Comparison of ENCODE assay signal across 8 cellular contexts in genomic region chr2:8678731-8679566, GRCh38. TPM values are rescaled to one million over a fixed set of nuclear protein-coding genes. Genes with fewer than 3 reads are reported as not detected.
A peak's percentile ranks its signal among the peaks of the same experiment; 100 is the strongest.
DNase-seq lines count a peak whose midpoint lies in the region; ATAC-seq and TF ChIP-seq lines count a peak whose summit lies in the region.

No MANE protein-coding gene starts in this region.

- H3K27me3 ChIP-seq in esophagus (ENCODE audit: control insufficient read depth in 1 of 2, insufficient read depth in 2 of 2, low read length in 2 of 2) (no peaks in the 10 kb centered on the region), mucosa of stomach (ENCODE audit: control insufficient read depth, insufficient read depth, low read length) (no peaks in the 10 kb centered on the region)

- H3K4me3 Mint-ChIP-seq in activated T-cell treated with anti-CD3 and anti-CD28 coated beads, Interleukin-2, amount 50 U/mL, for 24 hours, result peak overlapping the region; percentile 78

- TF ChIP-seq EP300 in Ishikawa (IDR thresholded peaks at IDR 0.05; ENCODE audit: borderline replicate concordance), result peak; percentile 56

- peak; percentile 95 for DNase-seq in D341Med (ENCODE audit: low spot score)
- DNase-seq in OCI-M2 (lab: John Stamatoyannopoulos, UW; ENCODE audit: unreplicated experiment), result peak; percentile 23
- peak; percentile 85 for DNase-seq in activated T-cell treated with anti-CD3 and anti-CD28 coated beads, Interleukin-2, amount 50 U/mL, for 24 hours
- DNase-seq in stimulated activated CD8-positive, alpha-beta memory T cell treated with anti-CD3 and anti-CD28 coated beads, Interleukin-7, amount 100 ng/mL, for 1 hour (ENCODE audit: low read depth in 2 of 2), result peak; percentile 59 to 66

- no peak; the same call in 1 of the 2 replicates for TF ChIP-seq RAD21 in Ishikawa (IDR thresholded peaks at IDR 0.05; ENCODE audit: low read depth)

- peak; percentile 59 for ATAC-seq in GM21619 (IDR thresholded peaks at IDR 0.05; ENCODE audit: unreplicated experiment)

- H3K9me3 ChIP-seq in esophagus (ENCODE audit: control insufficient read depth in 2 of 2, insufficient read depth in 1 of 2, low read depth in 1 of 2, low read length in 1 of 2) (peaks cover 0 to 2% of the 10 kb centered on the region in 2 donors), mucosa of stomach (ENCODE audit: control insufficient read depth, low read length) (no peaks in the 10 kb centered on the region)

- H3K36me3 Mint-ChIP-seq in activated T-cell treated with anti-CD3 and anti-CD28 coated beads, Interleukin-2, amount 50 U/mL, for 24 hours (ENCODE audit: low read depth), result peaks cover 29% of the 10 kb centered on the region

- peaks cover 42% of the 10 kb centered on the region for H3K4me1 Mint-ChIP-seq in activated T-cell treated with anti-CD3 and anti-CD28 coated beads, Interleukin-2, amount 50 U/mL, for 24 hours (ENCODE audit: low read depth)

- H3K27ac Mint-ChIP-seq in activated T-cell treated with anti-CD3 and anti-CD28 coated beads, Interleukin-2, amount 50 U/mL, for 24 hours, result peak overlapping the region; percentile 84

- H3K4me1 ChIP-seq in esophagus (ENCODE audit: control insufficient read depth in 2 of 2, insufficient read depth in 2 of 2, low read length in 1 of 2) (peaks cover 2 to 5% of the 10 kb centered on the region in 2 donors), mucosa of stomach (ENCODE audit: control insufficient read depth, insufficient read depth, low read length) (peaks cover 13% of the 10 kb centered on the region)

- H3K9ac ChIP-seq in mucosa of stomach (ENCODE audit: low read length), result peak overlapping the region; percentile 97

- peak overlapping the region; percentile 89 to 92 for H3K27ac ChIP-seq in esophagus (ENCODE audit: low read depth in 2 of 2, low read length in 1 of 2)

- WGBS in esophagus, 2 donors, result 2% methylated on average over 90 to 91 of the region's 91 CpGs

- H3K36me3 ChIP-seq in esophagus (ENCODE audit: control insufficient read depth in 2 of 2, insufficient read depth in 2 of 2, low read length in 1 of 2), result no peaks in the 10 kb centered on the region
- H3K36me3 ChIP-seq in mucosa of stomach (ENCODE audit: control insufficient read depth, insufficient read depth, low read length), result no peaks in the 10 kb centered on the region

- peaks cover 48% of the 10 kb centered on the region for H3K27me3 Mint-ChIP-seq in activated T-cell treated with anti-CD3 and anti-CD28 coated beads, Interleukin-2, amount 50 U/mL, for 24 hours

- peak overlapping the region; percentile 42 to 58 for H3K4me3 ChIP-seq in esophagus (ENCODE audit: low read depth in 1 of 2, low read length in 2 of 2)
- peak overlapping the region; percentile 82 for H3K4me3 ChIP-seq in mucosa of stomach (ENCODE audit: low read length)

- peaks cover 13% of the 10 kb centered on the region for H3K9me3 Mint-ChIP-seq in activated T-cell treated with anti-CD3 and anti-CD28 coated beads, Interleukin-2, amount 50 U/mL, for 24 hours

TF ChIP-seq in Ishikawa, 13 proteins besides CTCF, POLR2A, EP300 and RAD21:
- TF ChIP-seq MAX (IDR thresholded peaks at IDR 0.05), result peak; percentile 81
- peak; percentile 63 for TF ChIP-seq USF1 (IDR thresholded peaks at IDR 0.05)
- TF ChIP-seq YY1 (IDR thresholded peaks at IDR 0.05; ENCODE audit: low read depth), result peak; percentile 47; the same call in 1 of the 2 replicates
- TF ChIP-seq EGR1 (IDR thresholded peaks at IDR 0.05), result peak; percentile 86
- TF ChIP-seq NFIC (IDR thresholded peaks at IDR 0.05), result no peak

RNA-seq across cellular contexts. Expression of gene ID2, which starts 2.9 kb away (rescaled TPM):
- polyA plus RNA-seq in esophagus, result 10 to 100 TPM; 12.7 to 23.1 TPM

Comparison
In these comparisons a context has a peak if more than half of its experiments do, and no peak if none do; other contexts are left out.
1. Peak in every context shown above with its lines: DNase-seq, ATAC-seq, H3K4me3 ChIP-seq and H3K27ac ChIP-seq.
2. DNase-seq: peak in every context shown above with its lines; median percentile 95 in D341Med; 85 in activated T-cell treated with anti-CD3 and anti-CD28 coated beads, Interleukin-2, amount 50 U/mL, for 24 hours; 62 in stimulated activated CD8-positive, alpha-beta memory T cell treated with anti-CD3 and anti-CD28 coated beads, Interleukin-7, amount 100 ng/mL, for 1 hour; 23 in OCI-M2.